In genomic region chr2:162111958-162112850, GRCh38 we compare ENCODE assay signal across 1 cellular context.
TF ChIP-seq lines count a peak whose summit lies in the region.

No MANE protein-coding gene starts in this region.

TF ChIP-seq in HepG2, 621 proteins besides CTCF, POLR2A, EP300 and RAD21 (continued from another document and continues in another):
- TF ChIP-seq ZBTB2 (CRISPR knock-in tag; IDR thresholded peaks at IDR 0.05; ENCODE audit: low read depth) (no peak), GABPA (IDR thresholded peaks at IDR 0.05; ENCODE audit: low read depth, low read length) (no peak), GABPA (CRISPR knock-in tag; IDR thresholded peaks at IDR 0.05; ENCODE audit: low read depth) (0 out of 2 replicates have a peak, but pooled peaks have one; percentile 14), PLSCR1 (CRISPR knock-in tag; IDR thresholded peaks at IDR 0.05; ENCODE audit: borderline replicate concordance) (no peak), RERE (CRISPR knock-in tag; IDR thresholded peaks at IDR 0.05; ENCODE audit: low read depth) (peak; percentile 63; the same call in 1 of the 2 replicates), RCOR2 (CRISPR knock-in tag; IDR thresholded peaks at IDR 0.05) (peak; percentile 56; the same call in 1 of the 2 replicates), TFE3 (CRISPR knock-in tag; IDR thresholded peaks at IDR 0.05) (no peak), SKIL (CRISPR knock-in tag; IDR thresholded peaks at IDR 0.05; ENCODE audit: borderline replicate concordance) (peak; percentile 44; the same call in 1 of the 2 replicates), FOXP1 (IDR thresholded peaks at IDR 0.05) (no peak), FOXP1 (CRISPR knock-in tag; IDR thresholded peaks at IDR 0.05) (peak; percentile 85), GATAD2A (CRISPR knock-in tag; IDR thresholded peaks at IDR 0.05) (peak; percentile 97), RFXANK (CRISPR knock-in tag; IDR thresholded peaks at IDR 0.05) (no peak), HNF1A (IDR thresholded peaks at IDR 0.05; ENCODE audit: low read depth) (no peak), HNF1A (CRISPR knock-in tag; IDR thresholded peaks at IDR 0.05; ENCODE audit: borderline replicate concordance) (no peak; the same call in 1 of the 2 replicates), ZNF646 (CRISPR knock-in tag; IDR thresholded peaks at IDR 0.05) (peak; percentile 93), HOMEZ (CRISPR knock-in tag; IDR thresholded peaks at IDR 0.05; ENCODE audit: low read depth) (peak; percentile 71), MAFK (conservative IDR thresholded peaks at IDR 0.05 in 1 of 2, IDR thresholded peaks at IDR 0.05 in 1 of 2; ENCODE audit: low read length in 2 of 2) (peak in 1 of 2 experiments; percentile 35; a peak in 1 of 4 replicates), BRCA1 (CRISPR knock-in tag; IDR thresholded peaks at IDR 0.05) (no peak), NR2F6 (IDR thresholded peaks at IDR 0.05) (peak; percentile 46; the same call in 1 of the 2 replicates), NR2F6 (CRISPR knock-in tag; IDR thresholded peaks at IDR 0.05) (peak; percentile 36; the same call in 1 of the 2 replicates), RXRB (CRISPR knock-in tag; IDR thresholded peaks at IDR 0.05; ENCODE audit: borderline replicate concordance) (peak; percentile 71; the same call in 1 of the 2 replicates), TCF7 (IDR thresholded peaks at IDR 0.05; ENCODE audit: low read depth) (peak; percentile 91), PPARG (CRISPR knock-in tag; conservative IDR thresholded peaks at IDR 0.05) (peak; percentile 71), HDAC2 (CRISPR knock-in tag; IDR thresholded peaks at IDR 0.05) (peak; percentile 82; the same call in 1 of the 2 replicates)
